ENCODE assay signal across 9 cellular contexts in genomic region chr10:4826788-4827324, GRCh38. TPM values are rescaled to one million over a fixed set of nuclear protein-coding genes. Genes with fewer than 3 reads are reported as not detected.
DNase-seq lines count a peak whose midpoint lies in the region; ATAC-seq and TF ChIP-seq lines count a peak whose summit lies in the region.
"Had no signal": no experiment of that assay in that cellular context is flagged by ENCODE, and none has a peak within 500 bp of the region (broad histone marks: within the 10 kb centered on the region; RNA-seq: fewer than 3 reads in every experiment).

No MANE protein-coding gene starts in this region.

- peak overlapping the region; percentile 94 for H3K27ac Mint-ChIP-seq in dendritic cell treated with granulocyte-macrophage colony-stimulating factor and Interleukin-4, amounts not matched to agents 40 ng/mL and 50 ng/mL, for 4 days
- peak overlapping the region in 6 of 10 donors; percentile 11 to 66 (median 52) for H3K27ac Mint-ChIP-seq in naive thymus-derived CD8-positive, alpha-beta T cell

- no peak overlapping the region for H3K9ac ChIP-seq in HUES6 (ENCODE audit: low read length)

- H3K36me3 ChIP-seq in A673 (ENCODE audit: insufficient read depth, low read length, poor library complexity, severe bottlenecking) (peaks cover 7% of the 10 kb centered on the region), HUES6 (ENCODE audit: control insufficient read depth, insufficient read depth, low read length) (no peaks in the 10 kb centered on the region)
- H3K36me3 ChIP-seq: SJCRH30 had no signal

- POLR2A ChIA-PET in A673 (lab: Charles Lee; ENCODE audit: low non-redundant PET) = no interaction called here
- POLR2A ChIA-PET in naive thymus-derived CD8-positive, alpha-beta T cell (lab: Charles Lee) = interaction anchor here (0.7 to 5.0 kb wide), 4 partner anchors 10 to 448 kb away, joined by 3 to 23 read pairs (median 8); no protein-coding TSS in a partner anchor

- H3K4me1 Mint-ChIP-seq in dendritic cell treated with granulocyte-macrophage colony-stimulating factor and Interleukin-4, amounts not matched to agents 40 ng/mL and 50 ng/mL, for 4 days (ENCODE audit: low read depth) = peaks cover 24% of the 10 kb centered on the region
- peaks cover 8 to 10% (median 9%) of the 10 kb centered on the region in 4 donors for H3K4me1 Mint-ChIP-seq in naive thymus-derived CD8-positive, alpha-beta T cell

- ATAC-seq in naive thymus-derived CD8-positive, alpha-beta T cell = no peak
- no peak for ATAC-seq in HG02840 (IDR thresholded peaks at IDR 0.05; ENCODE audit: low FRiP score, unreplicated experiment)

- intact Hi-C loops in A673 (cut with micrococcal nuclease; ENCODE audit: unreplicated experiment) = no loop called here
- intact Hi-C loops in dendritic cell treated with granulocyte-macrophage colony-stimulating factor and Interleukin-4, amounts not matched to agents 40 ng/mL and 50 ng/mL, for 4 days (cut with micrococcal nuclease) = loop anchor here (10.0 kb wide), 3 partner anchors 458 to 798 kb away; partner anchors contain the start of gene NET1

- TF ChIP-seq CTCF in A673 (conservative IDR thresholded peaks at IDR 0.05; ENCODE audit: low read depth, low read length) = no peak

- H3K4me3 ChIP-seq in A673 (ENCODE audit: low read depth, low read length, poor library complexity, severe bottlenecking) (peak overlapping the region; percentile 58), HUES6 (ENCODE audit: low read depth, low read length) (peak overlapping the region; percentile 57)
- H3K4me3 ChIP-seq: SJCRH30 had no signal

- H3K27me3 ChIP-seq in A673 (replicated peaks; ENCODE audit: insufficient read depth, low read depth, low read length, poor library complexity) = no peaks in the 10 kb centered on the region
- peaks cover 31% of the 10 kb centered on the region for H3K27me3 ChIP-seq in HUES6 (ENCODE audit: control insufficient read depth, insufficient read depth, low read length)
- H3K27me3 ChIP-seq: SJCRH30 had no signal

- H3K4me3 Mint-ChIP-seq in dendritic cell treated with granulocyte-macrophage colony-stimulating factor and Interleukin-4, amounts not matched to agents 40 ng/mL and 50 ng/mL, for 4 days = peak overlapping the region; percentile 74
- H3K4me3 Mint-ChIP-seq in naive thymus-derived CD8-positive, alpha-beta T cell = peak overlapping the region; percentile 58 to 81 (median 66)

- H3K27ac ChIP-seq in A673 (ENCODE audit: low read depth, low read length, poor library complexity, severe bottlenecking) (peak overlapping the region; percentile 64), HUES6 (ENCODE audit: low read depth, low read length) (no peak overlapping the region)
- H3K27ac ChIP-seq: SJCRH30 had no signal

- H3K4me1 ChIP-seq in A673 (ENCODE audit: insufficient read depth, low read length, poor library complexity, severe bottlenecking) = peaks cover 6% of the 10 kb centered on the region
- H3K4me1 ChIP-seq in HUES6 (ENCODE audit: control insufficient read depth, insufficient read depth, low read length) = no peaks in the 10 kb centered on the region
- H3K4me1 ChIP-seq: SJCRH30 had no signal

- DNase-seq in A673 (ENCODE audit: low spot score) = no peak
- no peak for DNase-seq in naive thymus-derived CD8-positive, alpha-beta T cell
- DNase-seq in foreskin melanocyte = no peak
- DNase-seq in KG1 (lab: John Stamatoyannopoulos, UW) = no peak
- no peak for DNase-seq in islet precursor cell
- DNase-seq: SJCRH30 had no signal

- peaks cover 30% of the 10 kb centered on the region for H3K27me3 Mint-ChIP-seq in dendritic cell treated with granulocyte-macrophage colony-stimulating factor and Interleukin-4, amounts not matched to agents 40 ng/mL and 50 ng/mL, for 4 days
- H3K27me3 Mint-ChIP-seq in naive thymus-derived CD8-positive, alpha-beta T cell = peaks cover 0 to 82% (median 44%) of the 10 kb centered on the region in 5 donors

- CTCF ChIA-PET in A673 (lab: Charles Lee) = interaction anchor here (1.1 kb wide), 1 partner anchor 23 kb away, joined by 3 read pairs; no protein-coding TSS in a partner anchor

- no TSS peak for BruUV-seq in A673 (replicated peaks; lab: Mats Ljungman, UMichigan)

- H3K9me3 Mint-ChIP-seq in dendritic cell treated with granulocyte-macrophage colony-stimulating factor and Interleukin-4, amounts not matched to agents 40 ng/mL and 50 ng/mL, for 4 days = peaks cover 6% of the 10 kb centered on the region
- no peaks in the 10 kb centered on the region for H3K9me3 Mint-ChIP-seq in naive thymus-derived CD8-positive, alpha-beta T cell

- H3K36me3 Mint-ChIP-seq in dendritic cell treated with granulocyte-macrophage colony-stimulating factor and Interleukin-4, amounts not matched to agents 40 ng/mL and 50 ng/mL, for 4 days (ENCODE audit: low read depth) = peaks cover 21% of the 10 kb centered on the region
- H3K36me3 Mint-ChIP-seq in naive thymus-derived CD8-positive, alpha-beta T cell = no peaks in the 10 kb centered on the region

- H3K9me3 ChIP-seq in A673 (ENCODE audit: low read depth, low read length, poor library complexity, severe bottlenecking) = no peaks in the 10 kb centered on the region
- H3K9me3 ChIP-seq in HUES6 (ENCODE audit: control insufficient read depth, insufficient read depth, low read depth, low read length) = peaks cover 6% of the 10 kb centered on the region
- H3K9me3 ChIP-seq: SJCRH30 had no signal

RNA-seq across cellular contexts. Expression of gene AKR1E2, which starts 0.8 kb away (rescaled TPM):
- total RNA-seq in A673 (2021) = 10.8 and 11.3 TPM in 2 replicates
- total RNA-seq in naive thymus-derived CD8-positive, alpha-beta T cell = 10 to 100 TPM; 12.7 to 14.4 TPM
- polyA plus RNA-seq in naive thymus-derived CD8-positive, alpha-beta T cell = 1 to 10 TPM in 1 of 3 donors, under 1 TPM in 1, not detected in 1; 0.67 to 1.6 TPM
- total RNA-seq: SJCRH30 had no signal
